Comparison of ENCODE assay signal across 1 cellular context in the genomic region with DNA sequence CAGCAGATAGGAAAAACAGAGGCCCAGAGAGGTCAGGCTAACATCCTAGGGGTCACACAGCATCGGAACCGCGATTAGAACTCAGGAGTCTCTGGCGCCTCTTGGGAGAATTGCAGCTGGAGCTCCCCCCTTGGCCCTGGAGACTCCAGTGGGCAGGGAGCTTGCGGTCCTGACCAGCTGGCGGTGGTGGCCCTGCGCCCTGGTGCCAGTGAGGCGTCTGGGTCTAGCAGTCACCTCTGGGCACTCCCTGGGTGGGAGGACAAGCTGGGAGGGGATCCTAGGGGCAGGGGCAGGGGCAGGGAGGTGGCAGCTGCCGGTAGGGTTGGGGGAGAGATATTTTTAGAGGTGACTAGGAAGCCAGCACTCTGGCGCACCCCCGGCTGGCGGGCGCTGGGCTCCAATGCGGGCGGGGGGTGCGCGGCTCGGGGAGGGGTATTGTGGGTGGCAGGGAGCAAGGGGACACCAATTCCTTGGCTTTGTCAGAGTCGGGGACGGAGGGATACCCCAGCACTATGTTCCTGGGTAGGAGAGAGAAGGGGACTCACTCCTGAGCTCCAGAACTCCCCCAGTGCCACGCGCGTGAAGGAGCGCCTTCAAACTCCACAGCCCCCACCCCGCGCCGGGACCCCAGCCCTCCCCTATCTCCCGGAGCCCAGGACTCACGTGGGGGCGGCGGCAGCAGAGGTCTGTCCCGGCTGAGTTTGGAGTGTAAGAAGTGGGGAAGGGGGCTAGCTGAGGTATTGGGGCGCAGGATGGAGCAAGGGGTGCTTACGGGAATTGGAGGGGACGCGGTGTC.
TF ChIP-seq lines count a peak whose summit lies in the region.

No MANE protein-coding gene starts in this region.

TF ChIP-seq in K562, 482 proteins besides CTCF, POLR2A, EP300 and RAD21:
- TF ChIP-seq KDM1A (IDR thresholded peaks at IDR 0.05) (peak; percentile 58 to 84), XRCC5 (IDR thresholded peaks at IDR 0.05; ENCODE audit: low read depth, low read length) (no peak), RCOR1 (IDR thresholded peaks at IDR 0.05; ENCODE audit: borderline replicate concordance in 1 of 2, low read depth in 2 of 2, low read length in 2 of 2) (0 out of 4 replicates have a peak, but pooled peaks of 1 of the 2 experiments have one; percentile 3), ZFP36 (IDR thresholded peaks at IDR 0.05; ENCODE audit: low read depth, low read length, partially characterized antibody) (peak; percentile 77), RBM25 (IDR thresholded peaks at IDR 0.05; ENCODE audit: low read depth, low read length, severe bottlenecking) (peak; percentile 63), EGR1 (conservative IDR thresholded peaks at IDR 0.05) (peak; percentile 12; the same call in 1 of the 2 replicates), NBN (IDR thresholded peaks at IDR 0.05; ENCODE audit: low read depth) (no peak), SMARCA5 (IDR thresholded peaks at IDR 0.05) (peak; percentile 76), RFX7 (CRISPR knock-in tag; IDR thresholded peaks at IDR 0.05) (no peak), POLR2AphosphoS5 (IDR thresholded peaks at IDR 0.05; ENCODE audit: control insufficient read depth, insufficient read depth, low read depth, low read length) (no peak), LCOR (CRISPR knock-in tag; IDR thresholded peaks at IDR 0.05) (no peak), BCOR (IDR thresholded peaks at IDR 0.05) (peak; percentile 90), ADNP (tag; IDR thresholded peaks at IDR 0.05) (0 out of 2 replicates have a peak, but pooled peaks have one; percentile 21), PCBP1 (IDR thresholded peaks at IDR 0.05; ENCODE audit: low read depth, low read length, poor library complexity, severe bottlenecking) (peak; percentile 43), HDAC2 (IDR thresholded peaks at IDR 0.05) (0 out of 2 replicates have a peak, but pooled peaks have one; percentile 25)
- TF ChIP-seq, protein P1, sequence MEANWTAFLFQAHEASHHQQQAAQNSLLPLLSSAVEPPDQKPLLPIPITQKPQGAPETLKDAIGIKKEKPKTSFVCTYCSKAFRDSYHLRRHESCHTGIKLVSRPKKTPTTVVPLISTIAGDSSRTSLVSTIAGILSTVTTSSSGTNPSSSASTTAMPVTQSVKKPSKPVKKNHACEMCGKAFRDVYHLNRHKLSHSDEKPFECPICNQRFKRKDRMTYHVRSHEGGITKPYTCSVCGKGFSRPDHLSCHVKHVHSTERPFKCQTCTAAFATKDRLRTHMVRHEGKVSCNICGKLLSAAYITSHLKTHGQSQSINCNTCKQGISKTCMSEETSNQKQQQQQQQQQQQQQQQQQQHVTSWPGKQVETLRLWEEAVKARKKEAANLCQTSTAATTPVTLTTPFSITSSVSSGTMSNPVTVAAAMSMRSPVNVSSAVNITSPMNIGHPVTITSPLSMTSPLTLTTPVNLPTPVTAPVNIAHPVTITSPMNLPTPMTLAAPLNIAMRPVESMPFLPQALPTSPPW (CRISPR knock-in tag; IDR thresholded peaks at IDR 0.05): no peak
TF ChIP-seq in K562: peak in this region for 10.
